ENCODE assay signal across 27 cellular contexts in the genomic region with DNA sequence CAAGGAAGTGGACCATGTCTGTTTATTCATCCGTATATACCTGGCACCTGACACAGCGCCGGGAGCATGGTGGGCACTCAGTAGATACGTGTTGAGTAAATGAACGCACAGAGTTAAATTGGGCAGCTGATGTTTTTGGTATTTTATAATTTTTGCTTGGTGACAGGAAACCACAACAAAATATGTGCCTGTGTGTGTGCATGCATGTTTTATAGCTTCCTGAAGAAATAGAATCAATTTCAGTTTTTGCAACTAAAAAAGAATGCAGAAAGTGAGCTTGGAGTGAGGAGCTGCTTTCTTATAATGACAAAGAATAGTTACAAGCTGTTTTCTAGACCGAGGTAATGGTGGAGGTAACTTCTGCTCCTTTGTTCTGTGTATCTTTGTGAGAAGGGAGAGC.
DNase-seq lines count a peak whose midpoint lies in the region; ATAC-seq and TF ChIP-seq lines count a peak whose summit lies in the region.
"Had no signal": no experiment of that assay in that cellular context is flagged by ENCODE, and none has a peak within 500 bp of the region (broad histone marks: within the 10 kb centered on the region; RNA-seq: fewer than 3 reads in every experiment).

No MANE protein-coding gene starts in this region.

- H3K27me3 Mint-ChIP-seq in WTC11 (ENCODE audit: low read depth) (no peaks in the 10 kb centered on the region), glutamatergic neuron (ENCODE audit: unreplicated experiment) (no peaks in the 10 kb centered on the region)
- H3K27me3 Mint-ChIP-seq: naive thymus-derived CD8-positive, alpha-beta T cell; progenitor cell of endocrine pancreas had no signal

- POLR2A ChIA-PET in WTC11 (lab: Charles Lee) = no interaction called here

- 64 to 66% methylated on average over 6 of the region's 6 CpGs for WGBS in heart right ventricle, 2 donors

- CTCF ChIA-PET in WTC11 (lab: Charles Lee) = interaction anchor here (1.6 kb wide), 1 partner anchor 248 kb away, joined by 3 read pairs; no protein-coding TSS in a partner anchor

- H3K36me3 Mint-ChIP-seq in WTC11 (no peaks in the 10 kb centered on the region), glutamatergic neuron (ENCODE audit: unreplicated experiment) (no peaks in the 10 kb centered on the region)
- H3K36me3 Mint-ChIP-seq: activated naive CD8-positive, alpha-beta T cell treated with anti-CD3 and anti-CD28 coated beads for 36 hours; CD14-positive monocyte; naive thymus-derived CD8-positive, alpha-beta T cell; stimulated activated naive B cell treated with anti-CD40 and anti-IgM and Interleukin-4, amounts not matched to agents 10 μg/mL and 1 μg/mL and 100 μg/mL, for 72 hours had no signal

- no peaks in the 10 kb centered on the region for H3K36me3 ChIP-seq in heart right ventricle
- H3K36me3 ChIP-seq in neural cell (ENCODE audit: insufficient read depth, low read length) = no peaks in the 10 kb centered on the region
- H3K36me3 ChIP-seq: HAP-1, SJSA1 had no signal

- DNase-seq in heart right ventricle = no peak
- no peak for DNase-seq in Right ventricle myocardium superior
- no peak for DNase-seq in WTC11 (ENCODE audit: low spot score)
- DNase-seq in stimulated activated naive CD8-positive, alpha-beta T cell treated with anti-CD3 and anti-CD28 coated beads, Interleukin-15, Interleukin-2, amounts not matched to agents 100 U/mL and 50 U/mL, for 24 hours = no peak
- no peak for DNase-seq in glutamatergic neuron
- no peak for DNase-seq in AML-193 (lab: John Stamatoyannopoulos, UW)
- no peak for DNase-seq in DMS 273 treated with DMSO at 0.1 percent for 48 hours (lab: John Stamatoyannopoulos, UW)
- DNase-seq: activated CD4-positive, alpha-beta T cell treated with anti-CD3 and anti-CD28 coated beads, Interleukin-2, amount 50 U/mL, for 1 hour; activated CD8-positive, alpha-beta memory T cell treated with anti-CD3 and anti-CD28 coated beads, Interleukin-2, amount 50 U/mL, for 4 hours; activated naive CD8-positive, alpha-beta T cell treated with anti-CD3 and anti-CD28 coated beads for 36 hours; effector CD4-positive, alpha-beta T cell; erythroblast; kidney glomerular epithelial cell; naive thymus-derived CD8-positive, alpha-beta T cell; NCI-H1436 treated with DMSO at 0.1 percent for 48 hours; NCI-H510A; NK-92 treated with Interleukin-12 subunit alpha and Interleukin-12 subunit beta, amount 100 ng/mL, for 24 hours; stimulated activated CD4-positive, alpha-beta T cell treated with anti-CD3 and anti-CD28 coated beads, Interleukin-2, amount 100 ng/mL, for 48 hours; stimulated activated naive B cell treated with anti-CD40 and anti-IgM and Interleukin-4, amounts not matched to agents 10 μg/mL and 1 μg/mL and 100 μg/mL, for 72 hours; T-helper 2 cell had no signal

- H3K9me3 Mint-ChIP-seq in WTC11 (peaks cover 3% of the 10 kb centered on the region; the same call in 1 of the 2 replicates), glutamatergic neuron (ENCODE audit: unreplicated experiment) (peaks cover 2% of the 10 kb centered on the region)
- H3K9me3 Mint-ChIP-seq: activated naive CD8-positive, alpha-beta T cell treated with anti-CD3 and anti-CD28 coated beads for 36 hours; activated T-helper 2 cell treated with anti-CD3 and anti-CD28 coated beads, Interferon-gamma antibody, Interleukin-2, Interleukin-4, amounts not matched to agents 10 μg/mL and 5 μg/mL and 100 μg/mL, durations not matched to agents 14 hours and 24 hours and 36 hours; CD14-positive monocyte had no signal

- no peaks in the 10 kb centered on the region for H3K27me3 ChIP-seq in heart right ventricle
- no peaks in the 10 kb centered on the region for H3K27me3 ChIP-seq in neural cell (ENCODE audit: insufficient read depth, low read depth, low read length)
- H3K27me3 ChIP-seq: SJSA1 had no signal

- no peak for ATAC-seq in heart right ventricle
- ATAC-seq in Right ventricle myocardium superior (ENCODE audit: poor library complexity) = no peak
- ATAC-seq in WTC11 = peak; percentile 34; the same call in 1 of the 2 replicates
- ATAC-seq in stimulated activated naive CD8-positive, alpha-beta T cell treated with anti-CD3 and anti-CD28 coated beads, Interleukin-15, Interleukin-2, amounts not matched to agents 100 U/mL and 50 U/mL, for 24 hours = no peak
- ATAC-seq: A549; naive thymus-derived CD8-positive, alpha-beta T cell; stimulated activated naive B cell treated with anti-CD40 and anti-IgM and Interleukin-4, amounts not matched to agents 10 μg/mL and 1 μg/mL and 100 μg/mL, for 72 hours had no signal

- H3K4me3 Mint-ChIP-seq in WTC11 (no peak overlapping the region), glutamatergic neuron (ENCODE audit: unreplicated experiment) (no peak overlapping the region)
- H3K4me3 Mint-ChIP-seq: activated naive CD8-positive, alpha-beta T cell treated with anti-CD3 and anti-CD28 coated beads for 36 hours; stimulated activated naive B cell treated with anti-CD40 and anti-IgM and Interleukin-4, amounts not matched to agents 10 μg/mL and 1 μg/mL and 100 μg/mL, for 72 hours had no signal

- intact Hi-C loops in heart right ventricle (cut with DNase I) = loop anchor here in 4 of 10 donors (10.0 kb wide), 2 partner anchors 46 to 86 kb away; no protein-coding TSS in a partner anchor
- intact Hi-C loops in Right ventricle myocardium superior (cut with DNase I) = no loop called here

- H3K9ac ChIP-seq in neural cell (ENCODE audit: low read length) = no peak overlapping the region

- H3K9me3 ChIP-seq in heart right ventricle (no peaks in the 10 kb centered on the region), neural cell (ENCODE audit: low read length) (no peaks in the 10 kb centered on the region)
- H3K9me3 ChIP-seq: A549, HAP-1, SJSA1 had no signal

- H3K4me1 Mint-ChIP-seq in WTC11 = peaks cover 26% of the 10 kb centered on the region
- peaks cover 2% of the 10 kb centered on the region for H3K4me1 Mint-ChIP-seq in glutamatergic neuron (ENCODE audit: low read depth, unreplicated experiment)
- H3K4me1 Mint-ChIP-seq: activated naive CD8-positive, alpha-beta T cell treated with anti-CD3 and anti-CD28 coated beads for 36 hours had no signal

- TF ChIP-seq EP300 in neural cell (conservative IDR thresholded peaks at IDR 0.05; ENCODE audit: poor library complexity, severe bottlenecking) = no peak

- TF ChIP-seq CTCF in heart right ventricle (IDR thresholded peaks at IDR 0.05) (no peak), WTC11 (IDR thresholded peaks at IDR 0.05) (no peak), neural cell (IDR thresholded peaks at IDR 0.05; ENCODE audit: poor library complexity, severe bottlenecking) (no peak), glutamatergic neuron (IDR thresholded peaks at IDR 0.05; ENCODE audit: partially characterized antibody, unreplicated experiment) (no peak)

- H2AFZ ChIP-seq in neural cell (ENCODE audit: low read depth, low read length) = no peak overlapping the region

- no peaks in the 10 kb centered on the region for H3F3A ChIP-seq in neural cell (ENCODE audit: insufficient read depth, low read length, poor library complexity, severe bottlenecking)

- peak overlapping the region in 1 of 10 donors; percentile 1 for H3K4me3 ChIP-seq in heart right ventricle
- H3K4me3 ChIP-seq in neural cell (ENCODE audit: low read length) = peak overlapping the region; percentile 27
- H3K4me3 ChIP-seq: A549, HAP-1, SJSA1 had no signal

- no peaks in the 10 kb centered on the region for H4K20me1 ChIP-seq in neural cell (ENCODE audit: insufficient read depth)

- no peak for TF ChIP-seq RAD21 in neural cell (conservative IDR thresholded peaks at IDR 0.05)

- peaks cover 3 to 47% (median 32%) of the 10 kb centered on the region in 9 donors for H3K4me1 ChIP-seq in heart right ventricle

- H3K27ac ChIP-seq in heart right ventricle (peak overlapping the region in 7 of 10 donors; percentile 13 to 72 (median 56)), neural cell (ENCODE audit: low read length) (peak overlapping the region; percentile 5)
- H3K27ac ChIP-seq: SJSA1 had no signal

- H3K79me2 ChIP-seq in neural cell (replicated peaks; ENCODE audit: insufficient read depth, low read length) = no peaks in the 10 kb centered on the region

- H3K9me2 ChIP-seq in neural cell (ENCODE audit: insufficient read depth, low read length) = no peaks in the 10 kb centered on the region

- 0 out of 2 replicates have a peak overlapping the region, but pooled peaks have one; percentile 34 for H3K27ac Mint-ChIP-seq in WTC11
- H3K27ac Mint-ChIP-seq in glutamatergic neuron (ENCODE audit: unreplicated experiment) = no peak overlapping the region
- H3K27ac Mint-ChIP-seq: activated naive CD8-positive, alpha-beta T cell treated with anti-CD3 and anti-CD28 coated beads for 36 hours; activated T-helper 2 cell treated with anti-CD3 and anti-CD28 coated beads, Interferon-gamma antibody, Interleukin-2, Interleukin-4, amounts not matched to agents 10 μg/mL and 5 μg/mL and 100 μg/mL, durations not matched to agents 14 hours and 24 hours and 36 hours; CD14-positive monocyte; progenitor cell of endocrine pancreas; stimulated activated naive B cell treated with anti-CD40 and anti-IgM and Interleukin-4, amounts not matched to agents 10 μg/mL and 1 μg/mL and 100 μg/mL, for 72 hours had no signal

- peak overlapping the region; percentile 37 for H3K4me2 ChIP-seq in neural cell (ENCODE audit: low read length)
- H3K4me2 ChIP-seq: A549 had no signal

TF ChIP-seq in WTC11, 78 proteins besides CTCF, POLR2A, EP300 and RAD21 (continues in another document):
- TF ChIP-seq CBFB (CRISPR knock-in tag; IDR thresholded peaks at IDR 0.05; ENCODE audit: low read depth) = no peak

TF ChIP-seq in neural cell, 6 proteins besides CTCF, POLR2A, EP300 and RAD21 (continues in another document):
- TF ChIP-seq EZH2 (IDR thresholded peaks at IDR 0.05; ENCODE audit: borderline replicate concordance, insufficient read depth, low read length, poor library complexity, severe bottlenecking) = no peak
- TF ChIP-seq SMC3 (conservative IDR thresholded peaks at IDR 0.05; ENCODE audit: poor library complexity) = no peak
- TF ChIP-seq TAF1 (IDR thresholded peaks at IDR 0.05; ENCODE audit: low read depth) = no peak
- TF ChIP-seq MXI1 (conservative IDR thresholded peaks at IDR 0.05; ENCODE audit: poor library complexity, severe bottlenecking) = no peak
